In genomic region chr3:47892284-47892683, GRCh38 we compare ENCODE assay signal across 1 cellular context.
TF ChIP-seq lines count a peak whose summit lies in the region.

No MANE protein-coding gene starts in this region.

TF ChIP-seq in GM23338, 12 proteins besides CTCF, POLR2A, EP300 and RAD21 (continued from another document):
- TF ChIP-seq ZNF462 (CRISPR knock-in tag; IDR thresholded peaks at IDR 0.05) (no peak), CREB1 (CRISPR knock-in tag; IDR thresholded peaks at IDR 0.05; ENCODE audit: low read depth) (no peak), NANOG (IDR thresholded peaks at IDR 0.05; ENCODE audit: borderline replicate concordance) (no peak), ZNF331 (CRISPR knock-in tag; IDR thresholded peaks at IDR 0.05; ENCODE audit: low read depth) (no peak)
TF ChIP-seq in GM23338: peak in this region for 0.
